28 cellular contexts compared by ENCODE assay signal in the genomic region with DNA sequence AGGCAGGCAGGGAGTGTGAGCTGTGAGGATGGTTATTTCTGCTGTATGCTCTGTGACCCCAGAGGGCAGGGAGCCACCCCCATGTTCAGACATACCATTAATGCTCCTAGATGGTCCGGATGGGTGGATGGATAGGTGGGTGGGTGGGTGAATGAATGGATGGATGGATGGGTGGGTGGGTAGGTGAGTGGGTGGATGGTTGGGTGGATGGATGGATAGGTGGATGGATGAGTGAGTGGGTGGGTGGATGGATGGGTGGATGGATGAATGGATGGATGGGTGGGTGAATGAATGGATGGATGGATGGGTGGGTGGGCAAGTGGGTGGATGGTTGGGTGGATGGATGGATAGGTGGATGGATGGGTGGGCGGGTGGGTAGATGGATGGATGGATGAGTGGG.
"Had no signal": no experiment of that assay in that cellular context is flagged by ENCODE, and none has a peak within 500 bp of the region (broad histone marks: within the 10 kb centered on the region; RNA-seq: fewer than 3 reads in every experiment).

No MANE protein-coding gene starts in this region.

- H3K9me3 ChIP-seq: stomach, suprapubic skin, testis, thoracic aorta, thyroid gland, tibial artery, tibial nerve, transverse colon, upper lobe of left lung, upper lobe of right lung, uterus, vagina had no signal

- FAIRE-seq: urothelium cell line had no signal

- DNase-seq: stimulated activated CD4-positive, alpha-beta T cell treated with anti-CD3 and anti-CD28 coated beads, Interleukin-2, amount 100 ng/mL, for 48 hours; stimulated activated CD4-positive, alpha-beta T cell treated with anti-CD3 and anti-CD28 coated beads, Interleukin-4, amount 100 ng/mL, for 1 hour; stimulated activated CD4-positive, alpha-beta T cell treated with anti-CD3 and anti-CD28 coated beads, Interleukin-4, amount 100 ng/mL, for 24 hours; stimulated activated CD4-positive, alpha-beta T cell treated with anti-CD3 and anti-CD28 coated beads, Interleukin-4, amount 100 ng/mL, for 4 hours; stimulated activated CD8-positive, alpha-beta memory T cell treated with anti-CD3 and anti-CD28 coated beads, Interleukin-4, amount 100 ng/mL, for 48 hours; stimulated activated naive B cell treated with anti-CD40 and anti-IgM and Interleukin-4, amounts not matched to agents 10 μg/mL and 1 μg/mL and 100 μg/mL, for 72 hours; stimulated activated naive CD4-positive, alpha-beta T cell; stimulated activated naive CD4-positive, alpha-beta T cell treated with Interleukin-2 at 50 U/mL for 16 hours; stimulated activated naive CD8-positive, alpha-beta T cell treated with anti-CD3 and anti-CD28 coated beads, Interleukin-15, amount 100 ng/mL, for 72 hours; stimulated activated naive CD8-positive, alpha-beta T cell treated with anti-CD3 and anti-CD28 coated beads, Interleukin-15, Interleukin-2, amounts not matched to agents 100 U/mL and 50 U/mL, for 24 hours; stomach; testis; thyroid gland; tibial artery; transverse colon; trophoblast cell; upper lobe of left lung; upper lobe of right lung; uterus had no signal

- H3K4me3 ChIP-seq: stomach, suprapubic skin, testis, thoracic aorta, thyroid gland, tibial artery, tibial nerve, transverse colon, upper lobe of left lung, upper lobe of right lung, uterus, vagina had no signal

- ATAC-seq: stimulated activated effector memory CD8-positive, alpha-beta T cell treated with anti-CD3 and anti-CD28 coated beads, Interleukin-12 subunit alpha, Interleukin-12 subunit beta, amount 100 ng/mL, for 72 hours; stimulated activated memory B cell treated with anti-CD40 and anti-IgM and Interleukin-4, amounts not matched to agents 10 μg/mL and 1 μg/mL and 100 μg/mL, for 72 hours; stimulated activated naive B cell treated with anti-CD40 and anti-IgM and Interleukin-4, amounts not matched to agents 10 μg/mL and 1 μg/mL and 100 μg/mL, for 72 hours; stimulated activated naive CD8-positive, alpha-beta T cell treated with anti-CD3 and anti-CD28 coated beads, Interleukin-15, amount 100 ng/mL, for 72 hours; stimulated activated naive CD8-positive, alpha-beta T cell treated with anti-CD3 and anti-CD28 coated beads, Interleukin-15, Interleukin-2, amounts not matched to agents 100 U/mL and 50 U/mL, for 24 hours; upper lobe of right lung had no signal

- H3K4me1 ChIP-seq: stomach, suprapubic skin, testis, tibial artery, tibial nerve, transverse colon, upper lobe of left lung, upper lobe of right lung, uterus, vagina had no signal

- H3K36me3 Mint-ChIP-seq: stimulated activated effector memory CD8-positive, alpha-beta T cell treated with anti-CD3 and anti-CD28 coated beads, Interleukin-12 subunit alpha, Interleukin-12 subunit beta, amount 100 ng/mL, for 72 hours; stimulated activated memory B cell treated with anti-CD40 and anti-IgM and Interleukin-4, amounts not matched to agents 10 μg/mL and 1 μg/mL and 100 μg/mL, for 72 hours; stimulated activated naive B cell treated with anti-CD40 and anti-IgM and Interleukin-4, amounts not matched to agents 10 μg/mL and 1 μg/mL and 100 μg/mL, for 72 hours; type B pancreatic cell had no signal

- H3K27ac ChIP-seq: stomach, suprapubic skin, testis, thoracic aorta, thyroid gland, tibial artery, tibial nerve, transverse colon, upper lobe of left lung, upper lobe of right lung, uterus, vagina had no signal

- H3K4me1 Mint-ChIP-seq: stimulated activated effector memory CD8-positive, alpha-beta T cell treated with anti-CD3 and anti-CD28 coated beads, Interleukin-12 subunit alpha, Interleukin-12 subunit beta, amount 100 ng/mL, for 72 hours; stimulated activated memory B cell treated with anti-CD40 and anti-IgM and Interleukin-4, amounts not matched to agents 10 μg/mL and 1 μg/mL and 100 μg/mL, for 72 hours; stimulated activated naive B cell treated with anti-CD40 and anti-IgM and Interleukin-4, amounts not matched to agents 10 μg/mL and 1 μg/mL and 100 μg/mL, for 72 hours; stimulated activated naive CD8-positive, alpha-beta T cell treated with anti-CD3 and anti-CD28 coated beads, Interleukin-15, amount 100 ng/mL, for 72 hours had no signal

- H3K27me3 ChIP-seq: testis, thyroid gland, upper lobe of left lung, uterus, vagina had no signal

- H3K27ac Mint-ChIP-seq: stimulated activated effector memory CD8-positive, alpha-beta T cell treated with anti-CD3 and anti-CD28 coated beads, Interleukin-12 subunit alpha, Interleukin-12 subunit beta, amount 100 ng/mL, for 72 hours; stimulated activated memory B cell treated with anti-CD40 and anti-IgM and Interleukin-4, amounts not matched to agents 10 μg/mL and 1 μg/mL and 100 μg/mL, for 72 hours; stimulated activated naive B cell treated with anti-CD40 and anti-IgM and Interleukin-4, amounts not matched to agents 10 μg/mL and 1 μg/mL and 100 μg/mL, for 72 hours; stimulated activated naive CD8-positive, alpha-beta T cell treated with anti-CD3 and anti-CD28 coated beads, Interleukin-15, amount 100 ng/mL, for 72 hours; stimulated activated naive CD8-positive, alpha-beta T cell treated with anti-CD3 and anti-CD28 coated beads, Interleukin-15, Interleukin-2, amounts not matched to agents 100 ng/mL and 50 ng/mL, for 24 hours; type B pancreatic cell had no signal

- H3K9me3 Mint-ChIP-seq: stimulated activated effector memory CD8-positive, alpha-beta T cell treated with anti-CD3 and anti-CD28 coated beads, Interleukin-12 subunit alpha, Interleukin-12 subunit beta, amount 100 ng/mL, for 72 hours; stimulated activated naive B cell treated with anti-CD40 and anti-IgM and Interleukin-4, amounts not matched to agents 10 μg/mL and 1 μg/mL and 100 μg/mL, for 72 hours; stimulated activated naive CD8-positive, alpha-beta T cell treated with anti-CD3 and anti-CD28 coated beads, Interleukin-15, amount 100 ng/mL, for 72 hours; stimulated activated naive CD8-positive, alpha-beta T cell treated with anti-CD3 and anti-CD28 coated beads, Interleukin-15, Interleukin-2, amounts not matched to agents 100 ng/mL and 50 ng/mL, for 24 hours; type B pancreatic cell had no signal

- H3K36me3 ChIP-seq: stomach, suprapubic skin, thoracic aorta, thyroid gland, tibial artery, tibial nerve, transverse colon, upper lobe of left lung, upper lobe of right lung, uterus, vagina had no signal

- H3K4me3 Mint-ChIP-seq: stimulated activated effector memory CD8-positive, alpha-beta T cell treated with anti-CD3 and anti-CD28 coated beads, Interleukin-12 subunit alpha, Interleukin-12 subunit beta, amount 100 ng/mL, for 72 hours; stimulated activated memory B cell treated with anti-CD40 and anti-IgM and Interleukin-4, amounts not matched to agents 10 μg/mL and 1 μg/mL and 100 μg/mL, for 72 hours; stimulated activated naive B cell treated with anti-CD40 and anti-IgM and Interleukin-4, amounts not matched to agents 10 μg/mL and 1 μg/mL and 100 μg/mL, for 72 hours; stimulated activated naive CD8-positive, alpha-beta T cell treated with anti-CD3 and anti-CD28 coated beads, Interleukin-15, amount 100 ng/mL, for 72 hours; stimulated activated naive CD8-positive, alpha-beta T cell treated with anti-CD3 and anti-CD28 coated beads, Interleukin-15, Interleukin-2, amounts not matched to agents 100 ng/mL and 50 ng/mL, for 24 hours; type B pancreatic cell had no signal
